Comparison of ENCODE assay signal across 8 cellular contexts in genomic region chr11:13276852-13277718, GRCh38. TPM values are rescaled to one million over a fixed set of nuclear protein-coding genes. Genes with fewer than 3 reads are reported as not detected.
DNase-seq lines count a peak whose midpoint lies in the region; ATAC-seq and TF ChIP-seq lines count a peak whose summit lies in the region.

No MANE protein-coding gene starts in this region.

- H3K4me1 ChIP-seq in vagina, result peaks cover 43% of the 10 kb centered on the region

- H3K36me3 ChIP-seq in vagina, result no peaks in the 10 kb centered on the region

- TF ChIP-seq POLR2A in vagina (IDR thresholded peaks at IDR 0.05), result peak in 1 of 2 donors; percentile 60

- no peak for TF ChIP-seq CTCF in GM13976 (IDR thresholded peaks at IDR 0.05; ENCODE audit: borderline replicate concordance, control extremely low read depth, extremely low read depth, insufficient read depth, missing control alignments)
- no peak for TF ChIP-seq CTCF in astrocyte of the cerebellum (IDR thresholded peaks at IDR 0.05; ENCODE audit: low read depth, low read length, missing control alignments)
- TF ChIP-seq CTCF in vagina (IDR thresholded peaks at IDR 0.05), result no peak

- peak overlapping the region; percentile 96 for H3K27ac ChIP-seq in vagina

- DNase-seq in GM13976 (ENCODE audit: low spot score) (peak; percentile 99), NCI-H1694 (lab: John Stamatoyannopoulos, UW) (peak; percentile 79), T-helper 22 cell (ENCODE audit: low read depth) (peak; percentile 96), astrocyte of the cerebellum (ENCODE audit: low read depth) (peak; percentile 92), hepatic stellate cell (ENCODE audit: low spot score) (peak; percentile 99), putamen (ENCODE audit: low spot score) (peak; percentile 95), vagina (ENCODE audit: extremely low spot score in 2 of 2) (peak; percentile 98 to 100)

- intact Hi-C loops in vagina (cut with DNase I), result no loop called here

- peak; percentile 91 for ATAC-seq in HG02852 (IDR thresholded peaks at IDR 0.05; ENCODE audit: unreplicated experiment)

- H3K9me3 ChIP-seq in vagina, result no peaks in the 10 kb centered on the region

- peak overlapping the region; percentile 83 for H3K4me3 ChIP-seq in astrocyte of the cerebellum (ENCODE audit: low read depth, low read length)
- peak overlapping the region; percentile 79 to 88 for H3K4me3 ChIP-seq in vagina

- no peaks in the 10 kb centered on the region for H3K27me3 ChIP-seq in vagina

- in situ Hi-C loops in GM13976 (cut with MboI; ENCODE audit: low sequenced_read_pairs, unreplicated experiment) (no loop called here), astrocyte of the cerebellum (cut with HindIII; ENCODE audit: low sequenced_read_pairs) (no loop called here)

RNA-seq across cellular contexts. Expression of gene BMAL1, which starts 0.5 kb away (rescaled TPM):
- total RNA-seq in vagina, result 44.0 TPM

Comparison
In these comparisons a context has a peak if more than half of its experiments do, and no peak if none do; other contexts are left out.
1. Peak in every context shown above with its lines: DNase-seq, ATAC-seq, H3K4me3 ChIP-seq and H3K27ac ChIP-seq.